Comparison of ENCODE assay signal across 2 cellular contexts in the genomic region with DNA sequence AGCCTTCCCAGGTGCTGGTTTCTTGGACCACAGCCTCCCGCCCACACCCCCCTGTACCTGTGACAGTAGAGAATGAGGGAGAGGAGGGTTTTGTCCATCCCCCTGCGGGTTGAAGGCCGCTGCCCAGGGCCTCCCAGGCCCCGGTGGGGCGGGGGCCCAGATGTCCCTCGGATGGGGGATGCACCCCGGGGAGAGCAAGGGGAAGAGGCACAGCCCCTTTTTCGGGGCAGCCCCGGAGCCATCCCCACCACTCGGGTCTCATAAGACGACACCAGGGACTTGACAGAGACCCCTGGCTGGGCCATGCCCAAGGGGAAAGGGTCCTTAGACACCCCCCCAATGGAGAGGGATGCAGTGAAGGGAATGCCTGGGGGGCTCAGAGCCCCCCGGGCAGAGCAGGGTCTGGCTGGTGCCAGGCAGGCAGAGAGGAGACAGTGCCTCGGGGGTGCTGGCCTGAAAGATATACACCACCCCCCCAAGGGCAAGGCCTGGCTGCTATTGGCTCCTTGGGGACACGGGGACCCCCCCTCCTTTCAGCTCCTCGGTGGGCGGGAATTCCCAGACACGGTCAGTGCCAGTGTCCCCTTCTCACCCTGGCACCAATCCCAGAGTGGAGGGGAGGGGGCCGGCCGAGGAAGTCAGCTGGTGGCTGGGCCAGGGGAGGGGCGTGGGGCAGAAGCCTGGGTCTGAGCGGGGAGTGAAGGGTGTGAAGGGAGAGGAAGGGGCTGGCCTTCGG.
TF ChIP-seq lines count a peak whose summit lies in the region.

No MANE protein-coding gene starts in this region.

TF ChIP-seq in SK-N-SH, 30 proteins besides CTCF, POLR2A, EP300 and RAD21 (continued from another document):
- TF ChIP-seq GATA2 (CRISPR knock-in tag; IDR thresholded peaks at IDR 0.05) (no peak), TCF12 (IDR thresholded peaks at IDR 0.05) (no peak)
TF ChIP-seq in SK-N-SH: peak in this region for 1.

TF ChIP-seq in SK-N-SH treated with all-trans-retinoic acid at 6 μM for 48 hours, 23 proteins besides CTCF, POLR2A, EP300 and RAD21 (continued from another document):
- TF ChIP-seq, protein P1, sequence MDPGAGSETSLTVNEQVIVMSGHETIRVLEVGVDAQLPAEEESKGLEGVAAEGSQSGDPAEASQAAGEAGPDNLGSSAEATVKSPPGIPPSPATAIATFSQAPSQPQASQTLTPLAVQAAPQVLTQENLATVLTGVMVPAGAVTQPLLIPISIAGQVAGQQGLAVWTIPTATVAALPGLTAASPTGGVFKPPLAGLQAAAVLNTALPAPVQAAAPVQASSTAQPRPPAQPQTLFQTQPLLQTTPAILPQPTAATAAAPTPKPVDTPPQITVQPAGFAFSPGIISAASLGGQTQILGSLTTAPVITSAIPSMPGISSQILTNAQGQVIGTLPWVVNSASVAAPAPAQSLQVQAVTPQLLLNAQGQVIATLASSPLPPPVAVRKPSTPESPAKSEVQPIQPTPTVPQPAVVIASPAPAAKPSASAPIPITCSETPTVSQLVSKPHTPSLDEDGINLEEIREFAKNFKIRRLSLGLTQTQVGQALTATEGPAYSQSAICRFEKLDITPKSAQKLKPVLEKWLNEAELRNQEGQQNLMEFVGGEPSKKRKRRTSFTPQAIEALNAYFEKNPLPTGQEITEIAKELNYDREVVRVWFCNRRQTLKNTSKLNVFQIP (CRISPR knock-in tag; IDR thresholded peaks at IDR 0.05; ENCODE audit: borderline replicate concordance, low read depth) = no peak
- no peak for TF ChIP-seq TCF4 (CRISPR knock-in tag; IDR thresholded peaks at IDR 0.05; ENCODE audit: borderline replicate concordance)
- no peak for TF ChIP-seq SNAI2 (CRISPR knock-in tag; IDR thresholded peaks at IDR 0.05)
- no peak for TF ChIP-seq ZFP3 (CRISPR knock-in tag; IDR thresholded peaks at IDR 0.05)
- no peak for TF ChIP-seq ZNF70 (CRISPR knock-in tag; IDR thresholded peaks at IDR 0.05)
- no peak for TF ChIP-seq ARNTL (CRISPR knock-in tag; IDR thresholded peaks at IDR 0.05; ENCODE audit: borderline replicate concordance, low read depth)
- TF ChIP-seq OSR1 (CRISPR knock-in tag; IDR thresholded peaks at IDR 0.05) = no peak
- TF ChIP-seq, protein P2, sequence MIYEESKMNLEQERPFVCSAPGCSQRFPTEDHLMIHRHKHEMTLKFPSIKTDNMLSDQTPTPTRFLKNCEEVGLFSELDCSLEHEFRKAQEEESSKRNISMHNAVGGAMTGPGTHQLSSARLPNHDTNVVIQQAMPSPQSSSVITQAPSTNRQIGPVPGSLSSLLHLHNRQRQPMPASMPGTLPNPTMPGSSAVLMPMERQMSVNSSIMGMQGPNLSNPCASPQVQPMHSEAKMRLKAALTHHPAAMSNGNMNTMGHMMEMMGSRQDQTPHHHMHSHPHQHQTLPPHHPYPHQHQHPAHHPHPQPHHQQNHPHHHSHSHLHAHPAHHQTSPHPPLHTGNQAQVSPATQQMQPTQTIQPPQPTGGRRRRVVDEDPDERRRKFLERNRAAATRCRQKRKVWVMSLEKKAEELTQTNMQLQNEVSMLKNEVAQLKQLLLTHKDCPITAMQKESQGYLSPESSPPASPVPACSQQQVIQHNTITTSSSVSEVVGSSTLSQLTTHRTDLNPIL (CRISPR knock-in tag; IDR thresholded peaks at IDR 0.05; ENCODE audit: low read depth) = no peak
- TF ChIP-seq, protein P3, sequence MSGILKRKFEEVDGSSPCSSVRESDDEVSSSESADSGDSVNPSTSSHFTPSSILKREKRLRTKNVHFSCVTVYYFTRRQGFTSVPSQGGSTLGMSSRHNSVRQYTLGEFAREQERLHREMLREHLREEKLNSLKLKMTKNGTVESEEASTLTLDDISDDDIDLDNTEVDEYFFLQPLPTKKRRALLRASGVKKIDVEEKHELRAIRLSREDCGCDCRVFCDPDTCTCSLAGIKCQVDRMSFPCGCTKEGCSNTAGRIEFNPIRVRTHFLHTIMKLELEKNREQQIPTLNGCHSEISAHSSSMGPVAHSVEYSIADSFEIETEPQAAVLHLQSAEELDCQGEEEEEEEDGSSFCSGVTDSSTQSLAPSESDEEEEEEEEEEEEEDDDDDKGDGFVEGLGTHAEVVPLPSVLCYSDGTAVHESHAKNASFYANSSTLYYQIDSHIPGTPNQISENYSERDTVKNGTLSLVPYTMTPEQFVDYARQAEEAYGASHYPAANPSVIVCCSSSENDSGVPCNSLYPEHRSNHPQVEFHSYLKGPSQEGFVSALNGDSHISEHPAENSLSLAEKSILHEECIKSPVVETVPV (CRISPR knock-in tag; IDR thresholded peaks at IDR 0.05) = no peak
- TF ChIP-seq, protein P4, sequence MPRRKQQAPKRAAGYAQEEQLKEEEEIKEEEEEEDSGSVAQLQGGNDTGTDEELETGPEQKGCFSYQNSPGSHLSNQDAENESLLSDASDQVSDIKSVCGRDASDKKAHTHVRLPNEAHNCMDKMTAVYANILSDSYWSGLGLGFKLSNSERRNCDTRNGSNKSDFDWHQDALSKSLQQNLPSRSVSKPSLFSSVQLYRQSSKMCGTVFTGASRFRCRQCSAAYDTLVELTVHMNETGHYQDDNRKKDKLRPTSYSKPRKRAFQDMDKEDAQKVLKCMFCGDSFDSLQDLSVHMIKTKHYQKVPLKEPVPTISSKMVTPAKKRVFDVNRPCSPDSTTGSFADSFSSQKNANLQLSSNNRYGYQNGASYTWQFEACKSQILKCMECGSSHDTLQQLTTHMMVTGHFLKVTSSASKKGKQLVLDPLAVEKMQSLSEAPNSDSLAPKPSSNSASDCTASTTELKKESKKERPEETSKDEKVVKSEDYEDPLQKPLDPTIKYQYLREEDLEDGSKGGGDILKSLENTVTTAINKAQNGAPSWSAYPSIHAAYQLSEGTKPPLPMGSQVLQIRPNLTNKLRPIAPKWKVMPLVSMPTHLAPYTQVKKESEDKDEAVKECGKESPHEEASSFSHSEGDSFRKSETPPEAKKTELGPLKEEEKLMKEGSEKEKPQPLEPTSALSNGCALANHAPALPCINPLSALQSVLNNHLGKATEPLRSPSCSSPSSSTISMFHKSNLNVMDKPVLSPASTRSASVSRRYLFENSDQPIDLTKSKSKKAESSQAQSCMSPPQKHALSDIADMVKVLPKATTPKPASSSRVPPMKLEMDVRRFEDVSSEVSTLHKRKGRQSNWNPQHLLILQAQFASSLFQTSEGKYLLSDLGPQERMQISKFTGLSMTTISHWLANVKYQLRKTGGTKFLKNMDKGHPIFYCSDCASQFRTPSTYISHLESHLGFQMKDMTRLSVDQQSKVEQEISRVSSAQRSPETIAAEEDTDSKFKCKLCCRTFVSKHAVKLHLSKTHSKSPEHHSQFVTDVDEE (CRISPR knock-in tag; IDR thresholded peaks at IDR 0.05) = no peak
- TF ChIP-seq ZC3H10 (CRISPR knock-in tag; IDR thresholded peaks at IDR 0.05) = no peak
- no peak for TF ChIP-seq GLIS3 (CRISPR knock-in tag; IDR thresholded peaks at IDR 0.05)
- no peak for TF ChIP-seq ZNF8 (CRISPR knock-in tag; IDR thresholded peaks at IDR 0.05)
- no peak for TF ChIP-seq TOX (CRISPR knock-in tag; IDR thresholded peaks at IDR 0.05; ENCODE audit: borderline replicate concordance)
TF ChIP-seq in SK-N-SH treated with all-trans-retinoic acid at 6 μM for 48 hours: peak in this region for 0.
